15 cellular contexts compared by ENCODE assay signal in the genomic region with DNA sequence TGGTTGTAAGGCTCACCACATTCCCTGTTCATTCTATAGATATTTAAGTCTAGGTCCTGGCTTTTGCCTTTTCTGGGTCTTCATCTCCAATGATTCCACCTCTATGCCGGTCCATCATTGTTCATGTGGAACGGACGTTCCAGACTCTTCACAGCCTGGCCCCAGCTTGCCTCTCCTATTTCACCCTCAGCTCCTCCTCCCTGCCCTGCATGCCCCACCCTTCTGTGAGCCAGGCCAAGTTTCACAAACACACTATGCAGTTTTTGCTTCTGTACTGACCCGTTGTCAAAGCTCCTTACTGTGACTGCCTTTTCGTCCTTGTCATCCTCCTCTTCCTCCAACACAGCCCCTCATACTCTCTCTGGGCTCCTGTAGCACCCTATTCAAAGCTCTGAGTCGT. TPM values are rescaled to one million over a fixed set of nuclear protein-coding genes. Genes with fewer than 3 reads are reported as not detected.
DNase-seq lines count a peak whose midpoint lies in the region; ATAC-seq and TF ChIP-seq lines count a peak whose summit lies in the region.
"Had no signal": no experiment of that assay in that cellular context is flagged by ENCODE, and none has a peak within 500 bp of the region (broad histone marks: within the 10 kb centered on the region; RNA-seq: fewer than 3 reads in every experiment).

No MANE protein-coding gene starts in this region.

- TF ChIP-seq RAD21 in SK-N-SH (IDR thresholded peaks at IDR 0.05; ENCODE audit: low read length): no peak

- peaks cover 31% of the 10 kb centered on the region for H3K27me3 Mint-ChIP-seq in activated naive CD4-positive, alpha-beta T cell treated with anti-CD3 and anti-CD28 coated beads for 36 hours (ENCODE audit: low read depth)

- peaks cover 8% of the 10 kb centered on the region for H3K9me3 Mint-ChIP-seq in activated naive CD4-positive, alpha-beta T cell treated with anti-CD3 and anti-CD28 coated beads for 36 hours

- no peaks in the 10 kb centered on the region for H3F3A ChIP-seq in SK-N-SH (replicated peaks; ENCODE audit: insufficient read depth)

- WGBS in SK-N-SH (ENCODE audit: low lambda C conversion rate): 57% methylated on average over 6 of the region's 6 CpGs
- 38 to 46% methylated on average over 6 of the region's 6 CpGs for WGBS in testis, 2 donors

- in situ Hi-C loops in brain microvascular endothelial cell (cut with HindIII; ENCODE audit: low pct_ligation_motif_present, low sequenced_read_pairs): no loop called here

- H3K4me1 ChIP-seq in SK-N-SH (ENCODE audit: control insufficient read depth in 1 of 2, insufficient read depth in 2 of 2, low read depth in 1 of 2, low read length in 1 of 2) (no peaks in the 10 kb centered on the region), testis (no peaks in the 10 kb centered on the region)

- H3K27ac ChIP-seq in SK-N-SH (ENCODE audit: low read depth in 2 of 2, low read length in 1 of 2) (no peak overlapping the region), brain microvascular endothelial cell (no peak overlapping the region), testis (no peak overlapping the region)

- H3K27ac Mint-ChIP-seq in activated naive CD4-positive, alpha-beta T cell treated with anti-CD3 and anti-CD28 coated beads for 36 hours: no peak overlapping the region
- H3K27ac Mint-ChIP-seq: activated T-cell treated with anti-CD3 and anti-CD28 coated beads, Interleukin-2, amount 50 U/mL, for 24 hours; nephron had no signal

- 0 out of 2 replicates have a peak, but pooled peaks cover 3% of the 10 kb centered on the region for H3K9me2 ChIP-seq in SK-N-SH

- no peak overlapping the region for H2AFZ ChIP-seq in SK-N-SH (ENCODE audit: low read depth)

- H3K36me3 Mint-ChIP-seq in activated naive CD4-positive, alpha-beta T cell treated with anti-CD3 and anti-CD28 coated beads for 36 hours (ENCODE audit: low read depth): no peaks in the 10 kb centered on the region

- no peaks in the 10 kb centered on the region; the same call in 1 of the 2 replicates for H3K27me3 ChIP-seq in SK-N-SH (ENCODE audit: insufficient read depth)
- no peaks in the 10 kb centered on the region for H3K27me3 ChIP-seq in brain microvascular endothelial cell (replicated peaks)
- no peaks in the 10 kb centered on the region for H3K27me3 ChIP-seq in testis

- H3K79me2 ChIP-seq in SK-N-SH (ENCODE audit: insufficient read depth): no peaks in the 10 kb centered on the region

- CTCF ChIA-PET in SK-N-SH (lab: Yijun Ruan, JAX): interaction anchor here (0.6 to 1.6 kb wide), 2 partner anchors 15 to 21 kb away, joined by 3 read pairs; no protein-coding TSS in a partner anchor
- CTCF ChIA-PET in activated naive CD4-positive, alpha-beta T cell treated with anti-CD3 and anti-CD28 coated beads for 36 hours (lab: Charles Lee): no interaction called here

- TF ChIP-seq EP300 in SK-N-SH (IDR thresholded peaks at IDR 0.05; ENCODE audit: borderline replicate concordance in 1 of 2, low read depth in 1 of 2, low read length in 1 of 2): no peak

- H3K9me3 ChIP-seq in SK-N-SH (0 out of 2 replicates have a peak, but pooled peaks cover 10% of the 10 kb centered on the region), testis (no peaks in the 10 kb centered on the region)

- H3K36me3 ChIP-seq in SK-N-SH (replicated peaks in 1 of 2; ENCODE audit: control insufficient read depth in 1 of 2, insufficient read depth in 2 of 2, low read length in 1 of 2) (no peaks in the 10 kb centered on the region), brain microvascular endothelial cell (replicated peaks) (no peaks in the 10 kb centered on the region), testis (ENCODE audit: low read depth, missing control alignments) (no peaks in the 10 kb centered on the region)

- POLR2A ChIA-PET in SK-N-SH (lab: Yijun Ruan, JAX): interaction anchor here (0.5 kb wide), 1 partner anchor 34 kb away, joined by 3 read pairs; no protein-coding TSS in a partner anchor

- DNase-seq in SK-N-SH: no peak
- DNase-seq in brain microvascular endothelial cell: peak; percentile 32
- DNase-seq in left kidney (ENCODE audit: low read depth, low spot score): peak; percentile 85
- peak; percentile 21 for DNase-seq in testis
- DNase-seq in hypothalamus (lab: John Stamatoyannopoulos, UW): no peak
- no peak for DNase-seq in activated CD4-positive, alpha-beta T cell treated with anti-CD3 and anti-CD28 coated beads, Interleukin-2, amount 50 U/mL, for 1 hour
- no peak for DNase-seq in activated naive CD4-positive, alpha-beta T cell treated with anti-CD3 and anti-CD28 coated beads for 36 hours
- DNase-seq: activated T-cell treated with anti-CD3 and anti-CD28 coated beads, Interleukin-2, amount 50 U/mL, for 24 hours; EL had no signal

- peak; percentile 67; the same call in 2 of the 3 replicates for ATAC-seq in SK-N-SH treated with all-trans-retinoic acid at 6 μM for 48 hours
- ATAC-seq: K562 had no signal

- no peak for TF ChIP-seq POLR2A in testis (IDR thresholded peaks at IDR 0.05)

- H3K4me1 Mint-ChIP-seq in activated naive CD4-positive, alpha-beta T cell treated with anti-CD3 and anti-CD28 coated beads for 36 hours (ENCODE audit: low read depth): no peaks in the 10 kb centered on the region

- no peaks in the 10 kb centered on the region for H4K20me1 ChIP-seq in SK-N-SH (ENCODE audit: insufficient read depth)

- intact Hi-C loops in testis (cut with DNase I; ENCODE audit: low total_unique reads): no loop called here
- intact Hi-C loops in activated naive CD4-positive, alpha-beta T cell treated with anti-CD3 and anti-CD28 coated beads for 36 hours (cut with micrococcal nuclease): no loop called here

- TF ChIP-seq CTCF in SK-N-SH (IDR thresholded peaks at IDR 0.05) (no peak), brain microvascular endothelial cell (IDR thresholded peaks at IDR 0.05; ENCODE audit: low read depth, low read length, missing control alignments) (no peak), testis (IDR thresholded peaks at IDR 0.05) (no peak)

- H3K9ac ChIP-seq in SK-N-SH: no peak overlapping the region

- H3K4me3 ChIP-seq in SK-N-SH (ENCODE audit: low read depth in 2 of 2, low read length in 1 of 2): no peak overlapping the region
- H3K4me3 ChIP-seq in brain microvascular endothelial cell (ENCODE audit: low read depth, low read length): no peak overlapping the region
- no peak overlapping the region for H3K4me3 ChIP-seq in testis
- H3K4me3 ChIP-seq: K562 had no signal

- H3K4me3 Mint-ChIP-seq in activated naive CD4-positive, alpha-beta T cell treated with anti-CD3 and anti-CD28 coated beads for 36 hours: no peak overlapping the region
- H3K4me3 Mint-ChIP-seq: activated T-cell treated with anti-CD3 and anti-CD28 coated beads, Interleukin-2, amount 50 U/mL, for 24 hours; nephron had no signal

- no peak overlapping the region for H3K4me2 ChIP-seq in SK-N-SH

TF ChIP-seq in SK-N-SH treated with all-trans-retinoic acid at 6 μM for 48 hours, 23 proteins besides CTCF, POLR2A, EP300 and RAD21 (continues in another document):
- TF ChIP-seq SNAI2 (CRISPR knock-in tag; IDR thresholded peaks at IDR 0.05): no peak
- TF ChIP-seq GLIS3 (CRISPR knock-in tag; IDR thresholded peaks at IDR 0.05): no peak
- TF ChIP-seq TOX (CRISPR knock-in tag; IDR thresholded peaks at IDR 0.05; ENCODE audit: borderline replicate concordance): no peak
- no peak for TF ChIP-seq ARNTL (CRISPR knock-in tag; IDR thresholded peaks at IDR 0.05; ENCODE audit: borderline replicate concordance, low read depth)
- no peak for TF ChIP-seq CSDC2 (CRISPR knock-in tag; IDR thresholded peaks at IDR 0.05)
- no peak for TF ChIP-seq ZNF70 (CRISPR knock-in tag; IDR thresholded peaks at IDR 0.05)
- TF ChIP-seq TCF4 (CRISPR knock-in tag; IDR thresholded peaks at IDR 0.05; ENCODE audit: borderline replicate concordance): no peak
- TF ChIP-seq ZC3H10 (CRISPR knock-in tag; IDR thresholded peaks at IDR 0.05): no peak
- TF ChIP-seq OSR1 (CRISPR knock-in tag; IDR thresholded peaks at IDR 0.05): no peak

TF ChIP-seq in SK-N-SH, 30 proteins besides CTCF, POLR2A, EP300 and RAD21 (continues in another document):
- TF ChIP-seq SMC3 (IDR thresholded peaks at IDR 0.05; ENCODE audit: low read depth, low read length): no peak
- TF ChIP-seq, protein P1, sequence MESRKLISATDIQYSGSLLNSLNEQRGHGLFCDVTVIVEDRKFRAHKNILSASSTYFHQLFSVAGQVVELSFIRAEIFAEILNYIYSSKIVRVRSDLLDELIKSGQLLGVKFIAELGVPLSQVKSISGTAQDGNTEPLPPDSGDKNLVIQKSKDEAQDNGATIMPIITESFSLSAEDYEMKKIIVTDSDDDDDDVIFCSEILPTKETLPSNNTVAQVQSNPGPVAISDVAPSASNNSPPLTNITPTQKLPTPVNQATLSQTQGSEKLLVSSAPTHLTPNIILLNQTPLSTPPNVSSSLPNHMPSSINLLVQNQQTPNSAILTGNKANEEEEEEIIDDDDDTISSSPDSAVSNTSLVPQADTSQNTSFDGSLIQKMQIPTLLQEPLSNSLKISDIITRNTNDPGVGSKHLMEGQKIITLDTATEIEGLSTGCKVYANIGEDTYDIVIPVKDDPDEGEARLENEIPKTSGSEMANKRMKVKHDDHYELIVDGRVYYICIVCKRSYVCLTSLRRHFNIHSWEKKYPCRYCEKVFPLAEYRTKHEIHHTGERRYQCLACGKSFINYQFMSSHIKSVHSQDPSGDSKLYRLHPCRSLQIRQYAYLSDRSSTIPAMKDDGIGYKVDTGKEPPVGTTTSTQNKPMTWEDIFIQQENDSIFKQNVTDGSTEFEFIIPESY (IDR thresholded peaks at IDR 0.05; ENCODE audit: borderline replicate concordance, low read depth): no peak
- TF ChIP-seq, protein P2, sequence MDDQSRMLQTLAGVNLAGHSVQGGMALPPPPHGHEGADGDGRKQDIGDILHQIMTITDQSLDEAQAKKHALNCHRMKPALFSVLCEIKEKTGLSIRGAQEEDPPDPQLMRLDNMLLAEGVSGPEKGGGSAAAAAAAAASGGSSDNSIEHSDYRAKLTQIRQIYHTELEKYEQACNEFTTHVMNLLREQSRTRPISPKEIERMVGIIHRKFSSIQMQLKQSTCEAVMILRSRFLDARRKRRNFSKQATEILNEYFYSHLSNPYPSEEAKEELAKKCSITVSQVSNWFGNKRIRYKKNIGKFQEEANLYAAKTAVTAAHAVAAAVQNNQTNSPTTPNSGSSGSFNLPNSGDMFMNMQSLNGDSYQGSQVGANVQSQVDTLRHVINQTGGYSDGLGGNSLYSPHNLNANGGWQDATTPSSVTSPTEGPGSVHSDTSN (IDR thresholded peaks at IDR 0.05): no peak

RNA-seq across cellular contexts. Expression of a gene that starts 31.3 kb away (rescaled TPM):
- not detected in 2 replicates for polyA plus RNA-seq in SK-N-SH (2012; rRNA removed)
- polyA plus RNA-seq in SK-N-SH (2012; cell fraction: cytosol; rRNA removed): not detected in 2 replicates
- not detected in 2 replicates for polyA plus RNA-seq in SK-N-SH (2012; cell fraction: nucleus; rRNA removed)
- total RNA-seq in testis: 10 to 100 TPM in 1 of 2 donors, 1 to 10 TPM in 1; 5.5 to 21.4 TPM
- polyA plus RNA-seq in testis (ENCODE audit: insufficient read depth, low read depth, low replicate concordance): 40.7 TPM
- not detected for total RNA-seq in activated naive CD4-positive, alpha-beta T cell treated with anti-CD3 and anti-CD28 coated beads for 36 hours
- total RNA-seq: A673, astrocyte, K562, OCI-LY7 had no signal
- polyA plus RNA-seq: K562 had no signal

RNA-seq across cellular contexts. Expression of a gene that starts 57.7 kb away (rescaled TPM):
- 0.03 TPM in 1 of 2 replicates, not detected in the other for polyA plus RNA-seq in SK-N-SH (2012; rRNA removed)
- polyA plus RNA-seq in SK-N-SH (2012; cell fraction: cytosol; rRNA removed): 0.01 and 0.03 TPM in 2 replicates
- not detected in 2 replicates for polyA plus RNA-seq in SK-N-SH (2012; cell fraction: nucleus; rRNA removed)
- 10 to 100 TPM in 1 of 2 donors, 1 to 10 TPM in 1; 9.6 to 17.7 TPM for total RNA-seq in testis
- polyA plus RNA-seq in testis (ENCODE audit: insufficient read depth, low read depth, low replicate concordance): 23.1 TPM
- total RNA-seq in activated naive CD4-positive, alpha-beta T cell treated with anti-CD3 and anti-CD28 coated beads for 36 hours: not detected
- total RNA-seq: A673, K562 had no signal
- polyA plus RNA-seq: K562 had no signal

Comparison
In these comparisons a context has a peak if more than half of its experiments do, and no peak if none do; other contexts are left out.
1. DNase-seq: peak in brain microvascular endothelial cell (single experiment), left kidney (single experiment) and testis (single experiment); none in SK-N-SH (single experiment), hypothalamus (0 of 51), activated CD4-positive, alpha-beta T cell treated with anti-CD3 and anti-CD28 coated beads, Interleukin-2, amount 50 U/mL, for 1 hour (single experiment) and activated naive CD4-positive, alpha-beta T cell treated with anti-CD3 and anti-CD28 coated beads for 36 hours (single experiment).
2. RNA of a gene that starts 31.3 kb away (total RNA-seq): 5.5 to 21.4 TPM in testis; not detected in activated naive CD4-positive, alpha-beta T cell treated with anti-CD3 and anti-CD28 coated beads for 36 hours; every median in the first group is over 4 times any median in the second.
3. RNA of a gene that starts 57.7 kb away (total RNA-seq): 9.6 to 17.7 TPM in testis; not detected in activated naive CD4-positive, alpha-beta T cell treated with anti-CD3 and anti-CD28 coated beads for 36 hours; every median in the first group is over 10 times any median in the second.